ENCODE assay signal across 20 cellular contexts in the genomic region with DNA sequence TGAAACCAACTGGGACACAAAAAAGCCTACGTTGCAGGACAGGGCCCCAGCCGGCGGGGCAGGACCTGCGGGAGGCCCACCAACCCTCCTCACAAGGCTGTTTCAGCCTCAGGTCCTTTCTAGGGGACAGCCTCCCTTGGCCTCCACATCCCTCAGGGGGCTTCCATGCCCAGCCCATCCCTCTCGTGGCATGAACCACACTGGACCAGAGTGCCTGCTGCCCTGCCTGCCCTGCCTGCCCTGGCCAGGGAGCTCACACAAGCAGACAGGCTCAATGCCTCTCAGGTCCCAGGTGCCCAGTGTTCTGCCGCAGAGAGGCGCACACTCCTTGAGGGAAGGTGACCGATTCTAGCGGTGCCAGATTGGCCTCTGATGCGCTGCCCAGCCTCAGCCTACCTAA.
"Had no signal": no experiment of that assay in that cellular context is flagged by ENCODE, and none has a peak within 500 bp of the region (broad histone marks: within the 10 kb centered on the region; RNA-seq: fewer than 3 reads in every experiment).

No MANE protein-coding gene starts in this region.

- H3K4me1 ChIP-seq: adrenal gland had no signal

- H3K36me3 ChIP-seq: adrenal gland, Peyer's patch had no signal

- DNase-seq: activated CD4-positive, alpha-beta T cell treated with anti-CD3 and anti-CD28 coated beads for 48 hours; activated CD4-positive, alpha-beta T cell treated with anti-CD3 and anti-CD28 coated beads, Interleukin-2, amount 50 U/mL, for 4 hours; activated CD4-positive, CD25-positive, alpha-beta regulatory T cell treated with anti-CD3 and anti-CD28 coated beads, Interleukin-2, amount 50 U/mL, for 72 hours; activated CD8-positive, alpha-beta memory T cell treated with anti-CD3 and anti-CD28 coated beads, Interleukin-2, amount 50 U/mL, for 48 hours; activated CD8-positive, alpha-beta T cell treated with anti-CD3 and anti-CD28 coated beads, Interleukin-2, amount 10 ng/mL, durations not matched to agents 7 days and 5 days; activated naive CD4-positive, alpha-beta T cell treated with anti-CD3 and anti-CD28 coated beads, Interleukin-2, amount 50 U/mL, for 16 hours; activated naive CD8-positive, alpha-beta T cell treated with anti-CD3 and anti-CD28 coated beads, Interleukin-2, amount 10 ng/mL, durations not matched to agents 7 days and 5 days; activated T-cell treated with anti-CD3 and anti-CD28 coated beads, Interleukin-2, amount 50 U/mL, for 1 hour; adrenal gland; anterior cingulate cortex; Kasumi-1; NCI-H2029; NCI-H2107; NCI-H510A treated with DMSO at 0.1 percent for 48 hours; NCI-H69; NK-92 treated with Interleukin-12 subunit alpha and Interleukin-12 subunit beta, amount 100 ng/mL, for 24 hours; SHP77 treated with DMSO at 0.1 percent for 48 hours had no signal

- H3K4me3 ChIP-seq: adrenal gland, K562, Peyer's patch had no signal

- H3K9me3 ChIP-seq: adrenal gland, Peyer's patch had no signal

- ATAC-seq: activated CD8-positive, alpha-beta T cell treated with anti-CD3 and anti-CD28 coated beads, Interleukin-2, amount 10 ng/mL, durations not matched to agents 7 days and 5 days; K562; WTC11 had no signal

- H3K27ac ChIP-seq: adrenal gland, Peyer's patch had no signal

- FAIRE-seq: K562 had no signal

- H3K27me3 ChIP-seq: adrenal gland, Peyer's patch had no signal
